ENCODE assay signal across 15 cellular contexts in the genomic region with DNA sequence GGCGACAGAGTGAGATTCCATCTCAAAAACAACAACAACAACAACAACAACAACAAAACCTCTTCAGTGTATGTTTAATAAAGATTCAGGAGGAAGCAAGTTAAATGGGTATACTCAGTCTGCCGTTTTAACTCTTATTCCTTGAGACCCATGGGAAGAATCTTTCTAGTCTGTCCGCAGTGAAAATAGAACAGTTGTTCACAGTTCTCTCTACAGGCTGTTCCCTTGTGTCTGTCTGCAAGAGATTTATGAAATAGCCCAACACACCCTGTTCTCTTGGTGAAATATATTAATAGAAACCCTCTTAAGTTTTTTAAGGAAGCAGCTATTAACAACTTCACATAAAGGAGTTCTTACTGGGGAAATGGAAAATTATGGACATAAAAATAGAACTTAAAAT.
DNase-seq lines count a peak whose midpoint lies in the region; ATAC-seq and TF ChIP-seq lines count a peak whose summit lies in the region.
"Had no signal": no experiment of that assay in that cellular context is flagged by ENCODE, and none has a peak within 500 bp of the region (broad histone marks: within the 10 kb centered on the region; RNA-seq: fewer than 3 reads in every experiment).

No MANE protein-coding gene starts in this region.

- peak; percentile 79 for ATAC-seq in Right ventricle myocardium superior (ENCODE audit: poor library complexity)
- peak in 5 of 8 donors; percentile 16 to 84 (median 67) for ATAC-seq in heart right ventricle
- no peak for ATAC-seq in stimulated activated memory B cell treated with anti-CD40 and anti-IgM and Interleukin-4, amounts not matched to agents 10 μg/mL and 1 μg/mL and 100 μg/mL, for 72 hours

- no peaks in the 10 kb centered on the region for H3K36me3 Mint-ChIP-seq in stimulated activated memory B cell treated with anti-CD40 and anti-IgM and Interleukin-4, amounts not matched to agents 10 μg/mL and 1 μg/mL and 100 μg/mL, for 72 hours
- H3K36me3 Mint-ChIP-seq: CD4-positive, CD25-positive, alpha-beta regulatory T cell had no signal

- H3K27me3 ChIP-seq in right atrium auricular region: no peaks in the 10 kb centered on the region
- H3K27me3 ChIP-seq in heart right ventricle: no peaks in the 10 kb centered on the region
- H3K27me3 ChIP-seq in brain microvascular endothelial cell (replicated peaks): no peaks in the 10 kb centered on the region
- H3K27me3 ChIP-seq: BLaER1 treated with 17β-estradiol and CSF1 and Interleukin-3, amounts not matched to agents 10 nM and 100 nM had no signal

- H3K4me1 ChIP-seq in right atrium auricular region (no peaks in the 10 kb centered on the region), heart right ventricle (no peaks in the 10 kb centered on the region)
- H3K4me1 ChIP-seq: BLaER1 treated with 17β-estradiol and CSF1 and Interleukin-3, amounts not matched to agents 10 nM and 100 nM had no signal

- in situ Hi-C loops in brain microvascular endothelial cell (cut with HindIII; ENCODE audit: low pct_ligation_motif_present, low sequenced_read_pairs): no loop called here

- peaks cover 10% of the 10 kb centered on the region for H3K9me3 Mint-ChIP-seq in stimulated activated memory B cell treated with anti-CD40 and anti-IgM and Interleukin-4, amounts not matched to agents 10 μg/mL and 1 μg/mL and 100 μg/mL, for 72 hours

- H3K27ac ChIP-seq in right atrium auricular region (no peak overlapping the region), heart right ventricle (peak overlapping the region in 2 of 10 donors; percentile 25 to 57), brain microvascular endothelial cell (no peak overlapping the region)
- H3K27ac ChIP-seq: BLaER1 treated with 17β-estradiol and CSF1 and Interleukin-3, amounts not matched to agents 10 nM and 100 nM had no signal

- H3K27ac Mint-ChIP-seq in stimulated activated memory B cell treated with anti-CD40 and anti-IgM and Interleukin-4, amounts not matched to agents 10 μg/mL and 1 μg/mL and 100 μg/mL, for 72 hours: no peak overlapping the region
- H3K27ac Mint-ChIP-seq: CD4-positive, CD25-positive, alpha-beta regulatory T cell; H9 had no signal

- no peaks in the 10 kb centered on the region for H3K9me3 ChIP-seq in right atrium auricular region
- H3K9me3 ChIP-seq in heart right ventricle: peaks cover 0 to 4% (median 0%) of the 10 kb centered on the region in 11 donors
- H3K9me3 ChIP-seq: BLaER1 treated with 17β-estradiol and CSF1 and Interleukin-3, amounts not matched to agents 10 nM and 100 nM had no signal

- H3K4me3 ChIP-seq in right atrium auricular region (no peak overlapping the region), heart right ventricle (no peak overlapping the region), brain microvascular endothelial cell (ENCODE audit: low read depth, low read length) (no peak overlapping the region)
- H3K4me3 ChIP-seq: BLaER1 treated with 17β-estradiol and CSF1 and Interleukin-3, amounts not matched to agents 10 nM and 100 nM had no signal

- intact Hi-C loops in Right ventricle myocardium superior (cut with DNase I) (no loop called here), heart right ventricle (cut with DNase I) (no loop called here)

- no peak for TF ChIP-seq CTCF in right atrium auricular region (IDR thresholded peaks at IDR 0.05)
- TF ChIP-seq CTCF in heart right ventricle (IDR thresholded peaks at IDR 0.05): no peak
- no peak for TF ChIP-seq CTCF in brain microvascular endothelial cell (IDR thresholded peaks at IDR 0.05; ENCODE audit: low read depth, low read length, missing control alignments)

- WGBS in heart right ventricle, 2 donors: 60 to 62% methylated on average over 3 of the region's 3 CpGs

- H3K36me3 ChIP-seq in right atrium auricular region (no peaks in the 10 kb centered on the region), heart right ventricle (no peaks in the 10 kb centered on the region), brain microvascular endothelial cell (replicated peaks) (no peaks in the 10 kb centered on the region)
- H3K36me3 ChIP-seq: BLaER1 treated with 17β-estradiol and CSF1 and Interleukin-3, amounts not matched to agents 10 nM and 100 nM had no signal

- no peak overlapping the region for H3K4me3 Mint-ChIP-seq in stimulated activated memory B cell treated with anti-CD40 and anti-IgM and Interleukin-4, amounts not matched to agents 10 μg/mL and 1 μg/mL and 100 μg/mL, for 72 hours
- H3K4me3 Mint-ChIP-seq: CD4-positive, CD25-positive, alpha-beta regulatory T cell; H9 had no signal

- H3K27me3 Mint-ChIP-seq in stimulated activated memory B cell treated with anti-CD40 and anti-IgM and Interleukin-4, amounts not matched to agents 10 μg/mL and 1 μg/mL and 100 μg/mL, for 72 hours: no peaks in the 10 kb centered on the region
- H3K27me3 Mint-ChIP-seq: CD4-positive, CD25-positive, alpha-beta regulatory T cell had no signal

- H3K4me1 Mint-ChIP-seq in stimulated activated memory B cell treated with anti-CD40 and anti-IgM and Interleukin-4, amounts not matched to agents 10 μg/mL and 1 μg/mL and 100 μg/mL, for 72 hours: no peaks in the 10 kb centered on the region
- H3K4me1 Mint-ChIP-seq: CD4-positive, CD25-positive, alpha-beta regulatory T cell had no signal

- DNase-seq in Right ventricle myocardium superior: no peak
- DNase-seq in right atrium auricular region (ENCODE audit: low spot score): no peak
- no peak for DNase-seq in heart right ventricle
- DNase-seq in left kidney (ENCODE audit: low read depth, low spot score): peak; percentile 6
- no peak for DNase-seq in brain microvascular endothelial cell
- DNase-seq in OCI-M2 (lab: John Stamatoyannopoulos, UW; ENCODE audit: unreplicated experiment): no peak
- DNase-seq: 8988T; ACHN; CD4-positive, CD25-positive, alpha-beta regulatory T cell; DMS53; GF-D8; GOT3; H9 had no signal
